Comparison of ENCODE assay signal across 1 cellular context in the genomic region with DNA sequence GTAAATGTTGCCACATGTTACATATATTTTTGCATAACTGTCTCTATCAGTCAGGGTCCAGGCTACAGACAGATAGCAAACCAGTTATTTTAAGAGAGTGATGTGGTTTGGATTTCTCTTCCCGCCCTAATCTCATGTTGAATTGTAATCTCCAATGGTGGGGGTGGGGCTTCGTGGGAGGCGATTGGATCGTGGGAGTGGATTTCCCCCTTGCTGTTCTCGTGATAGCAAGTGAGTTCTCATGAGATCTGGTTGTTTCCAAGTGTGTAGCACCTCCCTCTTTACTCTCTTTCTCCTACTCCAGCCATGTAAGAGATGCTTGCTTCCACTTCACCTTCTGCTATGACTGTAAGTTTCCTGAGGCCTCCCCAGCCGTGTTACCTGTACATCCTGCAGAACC.
TF ChIP-seq lines count a peak whose summit lies in the region.

No MANE protein-coding gene starts in this region.

TF ChIP-seq in K562, 482 proteins besides CTCF, POLR2A, EP300 and RAD21 (continued from another document):
- TF ChIP-seq, protein P1, sequence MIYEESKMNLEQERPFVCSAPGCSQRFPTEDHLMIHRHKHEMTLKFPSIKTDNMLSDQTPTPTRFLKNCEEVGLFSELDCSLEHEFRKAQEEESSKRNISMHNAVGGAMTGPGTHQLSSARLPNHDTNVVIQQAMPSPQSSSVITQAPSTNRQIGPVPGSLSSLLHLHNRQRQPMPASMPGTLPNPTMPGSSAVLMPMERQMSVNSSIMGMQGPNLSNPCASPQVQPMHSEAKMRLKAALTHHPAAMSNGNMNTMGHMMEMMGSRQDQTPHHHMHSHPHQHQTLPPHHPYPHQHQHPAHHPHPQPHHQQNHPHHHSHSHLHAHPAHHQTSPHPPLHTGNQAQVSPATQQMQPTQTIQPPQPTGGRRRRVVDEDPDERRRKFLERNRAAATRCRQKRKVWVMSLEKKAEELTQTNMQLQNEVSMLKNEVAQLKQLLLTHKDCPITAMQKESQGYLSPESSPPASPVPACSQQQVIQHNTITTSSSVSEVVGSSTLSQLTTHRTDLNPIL (CRISPR knock-in tag; IDR thresholded peaks at IDR 0.05): no peak
TF ChIP-seq in K562: peak in this region for 1.
